ENCODE assay signal across 8 cellular contexts in the genomic region with DNA sequence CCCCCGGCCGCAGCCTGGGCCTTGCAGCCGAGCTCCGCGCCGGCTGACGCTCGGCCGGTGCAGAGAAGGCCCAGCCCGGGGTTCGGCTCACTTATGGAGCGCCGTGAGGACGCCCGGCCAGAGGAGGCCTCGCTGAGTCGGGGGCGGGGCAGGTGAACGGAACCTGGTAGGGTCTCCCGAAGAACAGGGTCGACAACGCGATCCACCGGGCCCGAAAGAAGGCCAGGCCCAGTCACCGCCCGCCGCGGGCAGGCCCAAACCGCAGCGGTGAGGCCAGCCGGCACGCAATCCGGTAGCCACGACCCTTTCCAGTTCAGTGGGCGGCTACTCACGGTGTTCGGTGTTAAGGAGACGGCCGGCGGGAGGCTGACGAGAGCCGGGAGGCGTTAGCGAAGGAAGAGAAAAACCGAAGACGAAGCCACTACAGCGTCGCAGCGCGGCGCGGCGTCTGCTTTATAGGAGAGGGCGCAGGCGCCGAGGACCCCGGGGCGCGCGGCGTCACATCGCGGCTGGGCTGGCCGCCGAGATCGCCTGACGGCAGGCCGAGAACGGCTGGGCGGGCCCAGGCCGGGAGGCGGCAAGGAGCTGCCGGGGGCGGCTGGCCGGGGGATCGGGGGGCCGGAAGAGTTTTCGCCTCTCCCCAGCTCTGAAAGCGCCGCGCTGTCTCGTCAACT. TPM values are rescaled to one million over a fixed set of nuclear protein-coding genes. Genes with fewer than 3 reads are reported as not detected.
DNase-seq lines count a peak whose midpoint lies in the region; ATAC-seq, FAIRE-seq and TF ChIP-seq lines count a peak whose summit lies in the region.

A gene (minus strand): TSS at position 428 of the 674 bp plus-strand sequence. CDS start 2,928 bp downstream, outside the sequence.

- H3K4me2 ChIP-seq in OCI-LY7 (ENCODE audit: low read length) (peak within 1 kb of the TSS; percentile 96), endothelial cell of umbilical vein (ENCODE audit: insufficient read depth, low read length) (peak within 1 kb of the TSS; percentile 95)

- H3K9me3 ChIP-seq in OCI-LY7 (ENCODE audit: low read length) = no peaks in the 10 kb centered on the region
- H3K9me3 ChIP-seq in endothelial cell of umbilical vein (replicated peaks; ENCODE audit: control insufficient read depth, insufficient read depth, low read length) = no peaks in the 10 kb centered on the region

- H3K4me3 ChIP-seq in OCI-LY7 (ENCODE audit: low read depth, low read length, poor library complexity, severe bottlenecking) = peak within 1 kb of the TSS; percentile 89
- H3K4me3 ChIP-seq in endothelial cell of umbilical vein (replicated peaks in 1 of 3; ENCODE audit: insufficient read depth in 1 of 3, low read depth in 1 of 3, low read length in 3 of 3) = peak within 1 kb of the TSS; percentile 91 to 99 (median 98)

- dilution Hi-C loops in endothelial cell of umbilical vein (cut with MboI; ENCODE audit: extremely low pct_ligation_motif_present, low sequenced_read_pairs) = no loop called here

- intact Hi-C loops in OCI-LY7 (cut with micrococcal nuclease; ENCODE audit: unreplicated experiment) (loop anchor here (2.0 kb wide), 3 partner anchors 50 to 350 kb away; a partner anchor contains a TSS), endothelial cell of umbilical vein (cut with micrococcal nuclease) (loop anchor here (1.0 to 5.0 kb wide), 5 partner anchors 50 to 562 kb away; a partner anchor contains a TSS)

- POLR2A ChIA-PET in OCI-LY7 (lab: Charles Lee) (interaction anchor here (0.5 to 3.3 kb wide), 16 partner anchors 11 to 543 kb away, joined by 3 to 22 read pairs (median 4); a partner anchor contains a TSS), endothelial cell of umbilical vein (lab: Charles Lee) (interaction anchor here (0.5 to 2.2 kb wide), 18 partner anchors 11 to 1163 kb away, joined by 3 to 15 read pairs (median 4); a partner anchor contains a TSS)

- no peaks in the 10 kb centered on the region for H3K9me1 ChIP-seq in endothelial cell of umbilical vein (replicated peaks; ENCODE audit: control insufficient read depth, extremely low read depth, insufficient read depth, low read length)

- BruUV-seq in OCI-LY7 (replicated peaks; lab: Mats Ljungman, UMichigan) (no TSS peak), endothelial cell of umbilical vein (replicated peaks; lab: Mats Ljungman, UMichigan) (no TSS peak)

- H2AFZ ChIP-seq in OCI-LY7 (ENCODE audit: low read length) = peak within 1 kb of the TSS; percentile 76
- peak within 1 kb of the TSS; percentile 79 for H2AFZ ChIP-seq in endothelial cell of umbilical vein (ENCODE audit: low read depth, low read length)

- TF ChIP-seq CTCF in OCI-LY7 (conservative IDR thresholded peaks at IDR 0.05; ENCODE audit: low read length) = no peak
- TF ChIP-seq CTCF in endothelial cell of umbilical vein (IDR thresholded peaks at IDR 0.05; ENCODE audit: extremely low read depth in 1 of 2, insufficient read depth in 1 of 2, low read depth in 1 of 2, low read length in 2 of 2) = no peak

- CTCF ChIA-PET in OCI-LY7 (lab: Charles Lee; ENCODE audit: unreplicated experiment) = interaction anchor here (0.6 kb wide), 1 partner anchor 112 kb away, joined by 3 read pairs; no protein-coding TSS in a partner anchor
- CTCF ChIA-PET in endothelial cell of umbilical vein (lab: Charles Lee) = interaction anchor here (1.1 to 2.8 kb wide), 4 partner anchors 34 to 411 kb away, joined by 3 to 9 read pairs (median 5); no protein-coding TSS in a partner anchor

- peaks cover 37% of the 10 kb centered on the region for H3K79me2 ChIP-seq in OCI-LY7 (ENCODE audit: insufficient read depth, low read depth, low read length)
- H3K79me2 ChIP-seq in endothelial cell of umbilical vein (ENCODE audit: control insufficient read depth, insufficient read depth, low read length) = peaks cover 49% of the 10 kb centered on the region

- no peaks in the 10 kb centered on the region for H3K27me3 ChIP-seq in endothelial cell of umbilical vein (ENCODE audit: control insufficient read depth in 2 of 2, insufficient read depth in 2 of 2, low read length in 2 of 2)

- TF ChIP-seq POLR2A in endothelial cell of umbilical vein (IDR thresholded peaks at IDR 0.05; ENCODE audit: low read depth, low read length) = peak; percentile 99

- peak; percentile 78 for ATAC-seq in GM19468 (IDR thresholded peaks at IDR 0.05; ENCODE audit: extremely low read depth, unreplicated experiment)

- FAIRE-seq in endothelial cell of umbilical vein (lab: Jason Lieb, UNC) = peak; percentile 86

- peak within 1 kb of the TSS; percentile 93 for H3K9ac ChIP-seq in endothelial cell of umbilical vein (replicated peaks; ENCODE audit: extremely low read depth, insufficient read depth, low read length)

- H3K27ac ChIP-seq in OCI-LY7 (ENCODE audit: low read depth, low read length, poor library complexity, severe bottlenecking) (peak within 1 kb of the TSS; percentile 75), endothelial cell of umbilical vein (ENCODE audit: insufficient read depth, low read depth, low read length) (peak within 1 kb of the TSS; percentile 85)

- no peaks in the 10 kb centered on the region for H3K9me2 ChIP-seq in OCI-LY7 (ENCODE audit: insufficient read depth, low read length)

- H4K20me1 ChIP-seq in OCI-LY7 (ENCODE audit: insufficient read depth, low read length) (peaks cover 25% of the 10 kb centered on the region), endothelial cell of umbilical vein (replicated peaks; ENCODE audit: control insufficient read depth, extremely low read depth, insufficient read depth, low read length) (peaks cover 13% of the 10 kb centered on the region)

- DNase-seq in COR-L47 (lab: John Stamatoyannopoulos, UW) (peak; percentile 74), HT-29 (ENCODE audit: low spot score) (peak; percentile 92), OCI-LY7 (ENCODE audit: low spot score) (peak; percentile 89), activated T-cell treated with anti-CD3 and anti-CD28 coated beads for 1 hour (ENCODE audit: low read depth) (peak; percentile 77), endothelial cell of umbilical vein (ENCODE audit: low read depth, low spot score) (peak; percentile 86), midbrain (lab: John Stamatoyannopoulos, UW) (peak; percentile 90)
- peak; percentile 73 to 76 for DNase-seq in stimulated activated CD8-positive, alpha-beta memory T cell treated with anti-CD3 and anti-CD28 coated beads, Interleukin-15, amount 100 ng/mL, for 48 hours (ENCODE audit: low read depth in 2 of 2)

- H3K4me1 ChIP-seq in OCI-LY7 (ENCODE audit: insufficient read depth, low read length, poor library complexity, severe bottlenecking) (peaks cover 23% of the 10 kb centered on the region), endothelial cell of umbilical vein (ENCODE audit: control insufficient read depth, extremely low read depth, insufficient read depth, low read length) (peaks cover 18% of the 10 kb centered on the region)

- H3K36me3 ChIP-seq in OCI-LY7 (ENCODE audit: insufficient read depth, low read length) = peaks cover 26% of the 10 kb centered on the region
- H3K36me3 ChIP-seq in endothelial cell of umbilical vein (ENCODE audit: control insufficient read depth in 2 of 2, extremely low read depth in 1 of 2, insufficient read depth in 2 of 2, low read length in 2 of 2) = peaks cover 2 to 9% of the 10 kb centered on the region in 2 experiments

TF ChIP-seq in endothelial cell of umbilical vein, 7 proteins besides CTCF, POLR2A, EP300 and RAD21:
- TF ChIP-seq MYC (IDR thresholded peaks at IDR 0.05; ENCODE audit: low read depth, low read length) = no peak
- no peak for TF ChIP-seq GATA2 (IDR thresholded peaks at IDR 0.05; ENCODE audit: insufficient read depth, insufficient read length, low read depth, low read length)
- no peak for TF ChIP-seq FOS (IDR thresholded peaks at IDR 0.05; ENCODE audit: borderline replicate concordance, insufficient read depth, low read length)
- no peak for TF ChIP-seq EZH2 (IDR thresholded peaks at IDR 0.05; ENCODE audit: borderline replicate concordance, low read depth, low read length, severe bottlenecking)
- TF ChIP-seq, protein P1, sequence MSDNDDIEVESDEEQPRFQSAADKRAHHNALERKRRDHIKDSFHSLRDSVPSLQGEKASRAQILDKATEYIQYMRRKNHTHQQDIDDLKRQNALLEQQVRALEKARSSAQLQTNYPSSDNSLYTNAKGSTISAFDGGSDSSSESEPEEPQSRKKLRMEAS (IDR thresholded peaks at IDR 0.05; ENCODE audit: insufficient read depth, insufficient read length) = no peak
- peak; percentile 100 for TF ChIP-seq POLR2AphosphoS5 (IDR thresholded peaks at IDR 0.05; ENCODE audit: insufficient read depth, low read depth, low read length)
- no peak for TF ChIP-seq JUN (IDR thresholded peaks at IDR 0.05; ENCODE audit: borderline replicate concordance, insufficient read depth, insufficient read length, low read depth)

RNA-seq across cellular contexts. Expression of the gene that starts here (rescaled TPM):
- total RNA-seq in HT-29 (2014; rRNA removed; shearing (Covaris generic)) = 82.2 and 87.7 TPM in 2 replicates
- 129 and 142 TPM in 2 replicates for total RNA-seq in OCI-LY7 (2014; rRNA removed; shearing (Covaris generic))
- total RNA-seq in OCI-LY7 (2022) (188 and 204 TPM in 2 replicates), endothelial cell of umbilical vein (311 and 320 TPM in 2 replicates)
- polyA plus RNA-seq in endothelial cell of umbilical vein = 136 and 214 TPM in 2 replicates
- 328 and 349 TPM in 2 replicates for polyA plus RNA-seq in endothelial cell of umbilical vein (2011; cell fraction: cytosol; rRNA removed)
- polyA plus RNA-seq in endothelial cell of umbilical vein (2011; cell fraction: nucleus; rRNA removed) = 166 and 214 TPM in 2 replicates
- 542 and 646 TPM in 2 replicates for polyA plus RNA-seq in endothelial cell of umbilical vein (2012)
- 140 and 142 TPM in 2 replicates for polyA minus RNA-seq in endothelial cell of umbilical vein
- polyA minus RNA-seq in endothelial cell of umbilical vein (2011; cell fraction: cytosol; rRNA and poly(A)+ RNA removed) = 93.9 TPM
- 72.8 and 81.6 TPM in 2 replicates for polyA minus RNA-seq in endothelial cell of umbilical vein (2011; cell fraction: nucleus; rRNA and poly(A)+ RNA removed)

Comparison
In these comparisons a context has a peak if more than half of its experiments do, and no peak if none do; other contexts are left out.
1. Peak in every context shown above with its lines: DNase-seq, ATAC-seq, H3K4me3 ChIP-seq and H3K27ac ChIP-seq.